In the genomic region with DNA sequence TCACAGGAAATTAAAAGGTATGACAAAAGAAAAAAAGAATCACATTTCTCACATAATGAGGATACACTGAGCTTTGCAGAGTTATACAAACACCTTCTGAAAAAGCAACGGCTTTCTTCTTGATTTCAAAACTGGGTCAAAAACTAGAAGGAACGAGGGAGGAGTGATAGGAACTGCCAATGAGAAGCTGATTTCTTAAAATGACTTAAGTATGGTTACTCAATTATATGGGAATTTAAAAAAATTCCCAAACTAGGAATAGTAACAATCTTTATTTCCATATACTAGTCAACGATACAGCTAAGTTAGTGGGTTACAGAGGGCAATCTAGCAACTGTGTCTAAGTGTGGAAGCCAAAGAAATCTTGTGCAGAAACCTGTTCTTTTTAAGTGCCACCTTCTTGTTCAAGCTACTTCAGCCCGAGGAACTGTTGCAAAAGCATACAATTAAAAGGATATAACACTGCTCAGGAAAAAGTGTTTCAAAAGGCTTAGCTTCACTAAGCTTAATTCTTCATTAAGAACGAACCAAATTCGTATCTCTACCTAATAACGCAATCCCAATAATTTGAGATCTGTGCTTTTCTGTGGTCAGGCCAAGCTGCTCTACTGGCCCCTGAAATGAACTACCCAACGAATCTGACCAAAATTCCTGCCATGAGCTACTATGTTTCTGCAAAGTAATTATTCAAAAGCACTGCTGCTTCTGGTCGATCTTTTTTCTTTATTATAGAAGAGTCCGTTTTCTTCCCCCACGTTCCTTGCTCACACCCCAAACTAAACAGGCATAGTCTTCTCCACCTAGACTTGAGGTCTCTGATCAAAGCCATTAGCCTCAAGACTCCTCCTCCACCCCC, we compare ENCODE assay signal across 8 cellular contexts. TPM values are rescaled to one million over a fixed set of nuclear protein-coding genes. Genes with fewer than 3 reads are reported as not detected.
DNase-seq lines count a peak whose midpoint lies in the region; ATAC-seq and TF ChIP-seq lines count a peak whose summit lies in the region.

No MANE protein-coding gene starts in this region.

- H3F3A ChIP-seq in GM23248 (ENCODE audit: insufficient read depth) = 0 out of 2 replicates have a peak, but pooled peaks cover 8% of the 10 kb centered on the region

- in situ Hi-C loops in GM23248 (cut with MboI) = no loop called here

- peaks cover 8% of the 10 kb centered on the region; the same call in 1 of the 2 replicates for H4K20me1 ChIP-seq in GM23248 (ENCODE audit: insufficient read depth)

- no peak for TF ChIP-seq CTCF in RWPE1 (conservative IDR thresholded peaks at IDR 0.05; ENCODE audit: low read depth)
- TF ChIP-seq CTCF in epithelial cell of proximal tubule (conservative IDR thresholded peaks at IDR 0.05; ENCODE audit: low read depth, low read length) = no peak

- peak; percentile 21 for DNase-seq in GM23248
- DNase-seq in RWPE1 (ENCODE audit: low spot score) = no peak
- no peak for DNase-seq in epithelial cell of proximal tubule (ENCODE audit: low read depth)
- DNase-seq in HPDE6-E6E7 (ENCODE audit: extremely low spot score) = no peak
- no peak for DNase-seq in AG08395 (ENCODE audit: low spot score)

- H3K36me3 ChIP-seq in GM23248 (ENCODE audit: low read depth) (no peaks in the 10 kb centered on the region), rectal smooth muscle tissue (ENCODE audit: control insufficient read depth, insufficient read depth, low read length) (no peaks in the 10 kb centered on the region)

- H3K9me3 ChIP-seq in GM23248 (ENCODE audit: low read depth) = no peaks in the 10 kb centered on the region

- 43% methylated on average over 11 of the region's 11 CpGs for WGBS in GM23248 (ENCODE audit: low coverage in 1 of 2, low lambda C conversion rate in 2 of 2, missing lambda C conversion rate in 2 of 2), 2 experiments

- H3K9ac ChIP-seq in GM23248 = peak overlapping the region; percentile 95
- H3K9ac ChIP-seq in rectal smooth muscle tissue (ENCODE audit: low read length) = no peak overlapping the region

- H3K79me2 ChIP-seq in GM23248 (ENCODE audit: insufficient read depth) = peaks cover 75% of the 10 kb centered on the region

- CTCF ChIA-PET in RWPE1 (lab: Yijun Ruan, JAX) = interaction anchor here (0.8 kb wide), 1 partner anchor 16 kb away, joined by 3 read pairs; no protein-coding TSS in a partner anchor

- H3K4me2 ChIP-seq in GM23248 (ENCODE audit: unreplicated experiment) = peak overlapping the region; percentile 94

- no peaks in the 10 kb centered on the region for H3K9me2 ChIP-seq in GM23248 (ENCODE audit: insufficient read depth)

- H2AFZ ChIP-seq in GM23248 = peak overlapping the region; percentile 73; the same call in 1 of the 2 replicates

- POLR2A ChIA-PET in RWPE1 (lab: Yijun Ruan, JAX; ENCODE audit: low non-redundant PET) = no interaction called here

- H3K4me1 ChIP-seq in GM23248 (ENCODE audit: insufficient read depth) (peaks cover 37% of the 10 kb centered on the region), rectal smooth muscle tissue (ENCODE audit: control insufficient read depth, insufficient read depth, low read length) (peaks cover 15% of the 10 kb centered on the region)

- H3K4me3 ChIP-seq in GM23248 = peak overlapping the region; percentile 90
- H3K4me3 ChIP-seq in epithelial cell of proximal tubule (ENCODE audit: low read depth, low read length) = peak overlapping the region; percentile 93
- peak overlapping the region; percentile 92 for H3K4me3 ChIP-seq in rectal smooth muscle tissue (ENCODE audit: low read length)

- no peak for ATAC-seq in GM21381 (IDR thresholded peaks at IDR 0.05; ENCODE audit: unreplicated experiment)
- ATAC-seq in HG03457 (IDR thresholded peaks at IDR 0.05; ENCODE audit: unreplicated experiment) = no peak

- H3K27ac ChIP-seq in GM23248 (no peak overlapping the region), RWPE1 (peak overlapping the region; percentile 90), rectal smooth muscle tissue (ENCODE audit: low read depth, low read length) (peak overlapping the region; percentile 96)

- no peaks in the 10 kb centered on the region for H3K27me3 ChIP-seq in GM23248 (replicated peaks; ENCODE audit: insufficient read depth)
- H3K27me3 ChIP-seq in rectal smooth muscle tissue (ENCODE audit: control insufficient read depth, insufficient read depth, low read length) = no peaks in the 10 kb centered on the region

RNA-seq across cellular contexts. Expression of a gene that starts 1.9 kb away (rescaled TPM):
- total RNA-seq in GM23248 (2014; rRNA removed; shearing (Covaris generic)) = 16.3 and 26.9 TPM in 2 replicates
- 3.3 and 4.4 TPM in 2 replicates for polyA plus RNA-seq in GM23248 (2016; fragmentation: Nextera tagmentation; extraction: Ambion mirVana)
- total RNA-seq in epithelial cell of proximal tubule = 19.7 and 24.0 TPM in 2 replicates
